In the genomic region with DNA sequence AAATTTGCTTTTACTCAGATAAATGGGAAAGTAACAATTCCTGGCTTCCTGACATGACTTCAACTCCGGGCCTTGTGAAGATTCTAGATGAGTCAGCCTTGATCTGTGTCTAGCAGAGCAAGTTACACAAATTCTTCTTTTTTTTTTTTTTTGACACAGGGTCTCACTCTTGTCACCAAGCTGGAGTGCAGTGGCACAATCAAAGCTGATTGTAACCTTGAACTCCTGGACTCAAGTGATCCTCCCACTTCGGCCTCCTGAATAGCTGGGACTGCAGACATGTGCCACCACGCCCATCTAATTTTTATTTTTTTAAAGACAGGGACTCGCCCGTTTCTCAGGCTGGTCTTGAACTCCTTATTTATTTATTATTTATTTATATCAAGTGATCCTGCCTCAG, we compare ENCODE assay signal across 1 cellular context.
A peak's percentile ranks its signal among the peaks of the same experiment; 100 is the strongest.
TF ChIP-seq lines count a peak whose summit lies in the region.

No MANE protein-coding gene starts in this region.

TF ChIP-seq in HepG2, 621 proteins besides CTCF, POLR2A, EP300 and RAD21 (continued from another document and continues in another):
- TF ChIP-seq ZNF605 (CRISPR knock-in tag; IDR thresholded peaks at IDR 0.05) (no peak), ZNF75D (CRISPR knock-in tag; IDR thresholded peaks at IDR 0.05; ENCODE audit: borderline replicate concordance) (no peak), SALL2 (CRISPR knock-in tag; IDR thresholded peaks at IDR 0.05) (no peak), NR2F2 (IDR thresholded peaks at IDR 0.05; ENCODE audit: borderline replicate concordance, low read depth) (peak; percentile 64; the same call in 1 of the 2 replicates), ZNF761 (CRISPR knock-in tag; conservative IDR thresholded peaks at IDR 0.05) (no peak), NCOA1 (CRISPR knock-in tag; IDR thresholded peaks at IDR 0.05) (no peak), GATAD1 (CRISPR knock-in tag; IDR thresholded peaks at IDR 0.05) (0 out of 2 replicates have a peak, but pooled peaks have one; percentile 31), ZFP41 (CRISPR knock-in tag; IDR thresholded peaks at IDR 0.05; ENCODE audit: borderline replicate concordance) (no peak), HNRNPUL1 (IDR thresholded peaks at IDR 0.05; ENCODE audit: low read depth, low read length) (no peak), RXRB (CRISPR knock-in tag; IDR thresholded peaks at IDR 0.05; ENCODE audit: borderline replicate concordance) (peak; percentile 88), TGIF2 (CRISPR knock-in tag; IDR thresholded peaks at IDR 0.05) (peak; percentile 93), ATF7-NPFF (CRISPR knock-in tag; IDR thresholded peaks at IDR 0.05; ENCODE audit: low read depth) (no peak), SIX1 (CRISPR knock-in tag; IDR thresholded peaks at IDR 0.05; ENCODE audit: borderline replicate concordance) (peak; percentile 59), SAP130 (CRISPR knock-in tag; IDR thresholded peaks at IDR 0.05; ENCODE audit: low read depth) (peak; percentile 93), EED (CRISPR knock-in tag; IDR thresholded peaks at IDR 0.05) (no peak), ZNF34 (CRISPR knock-in tag; IDR thresholded peaks at IDR 0.05; ENCODE audit: borderline replicate concordance) (no peak), RCOR2 (CRISPR knock-in tag; IDR thresholded peaks at IDR 0.05) (peak; percentile 95), KAT2B (IDR thresholded peaks at IDR 0.05; ENCODE audit: borderline replicate concordance, low read depth, low read length) (no peak), ZFP36L2 (CRISPR knock-in tag; IDR thresholded peaks at IDR 0.05) (no peak), ZNF674 (CRISPR knock-in tag; IDR thresholded peaks at IDR 0.05; ENCODE audit: low read depth) (no peak), ZNF567 (CRISPR knock-in tag; IDR thresholded peaks at IDR 0.05; ENCODE audit: borderline replicate concordance) (no peak), PRPF4 (IDR thresholded peaks at IDR 0.05; ENCODE audit: low read depth, low read length, poor library complexity, severe bottlenecking) (no peak), RBM39 (IDR thresholded peaks at IDR 0.05; ENCODE audit: low read depth, low read length, poor library complexity, severe bottlenecking) (no peak), MTF1 (CRISPR knock-in tag; IDR thresholded peaks at IDR 0.05) (no peak), SMAD1 (CRISPR knock-in tag; IDR thresholded peaks at IDR 0.05; ENCODE audit: borderline replicate concordance, low read depth) (no peak), ZNF703 (CRISPR knock-in tag; IDR thresholded peaks at IDR 0.05; ENCODE audit: borderline replicate concordance) (no peak), ZNF672 (CRISPR knock-in tag; IDR thresholded peaks at IDR 0.05) (no peak), NR2F6 (IDR thresholded peaks at IDR 0.05) (peak; percentile 48; the same call in 1 of the 2 replicates), NR2F6 (CRISPR knock-in tag; IDR thresholded peaks at IDR 0.05) (peak; percentile 76), ZNF850 (CRISPR knock-in tag; conservative IDR thresholded peaks at IDR 0.05) (no peak), ZNF773 (CRISPR knock-in tag; IDR thresholded peaks at IDR 0.05; ENCODE audit: borderline replicate concordance) (no peak), ZFY (CRISPR knock-in tag; IDR thresholded peaks at IDR 0.05) (peak; percentile 34), ZNF768 (CRISPR knock-in tag; IDR thresholded peaks at IDR 0.05) (no peak), NFIC (IDR thresholded peaks at IDR 0.05; ENCODE audit: low read length) (peak; percentile 76; the same call in 1 of the 2 replicates), ZNF747 (CRISPR knock-in tag; IDR thresholded peaks at IDR 0.05; ENCODE audit: borderline replicate concordance) (no peak), PHF20 (CRISPR knock-in tag; IDR thresholded peaks at IDR 0.05) (no peak), RARA (CRISPR knock-in tag; IDR thresholded peaks at IDR 0.05) (peak; percentile 93), ZNF30 (CRISPR knock-in tag; IDR thresholded peaks at IDR 0.05) (no peak), EEA1 (CRISPR knock-in tag; IDR thresholded peaks at IDR 0.05; ENCODE audit: borderline replicate concordance) (no peak), ZNF468 (CRISPR knock-in tag; IDR thresholded peaks at IDR 0.05) (no peak), ARNTL (CRISPR knock-in tag; IDR thresholded peaks at IDR 0.05) (peak; percentile 88), REPIN1 (CRISPR knock-in tag; IDR thresholded peaks at IDR 0.05; ENCODE audit: borderline replicate concordance, low read depth) (no peak; the same call in 1 of the 2 replicates), ZNF746 (CRISPR knock-in tag; IDR thresholded peaks at IDR 0.05) (0 out of 2 replicates have a peak, but pooled peaks have one; percentile 43), PHF21A (CRISPR knock-in tag; IDR thresholded peaks at IDR 0.05) (peak; percentile 86), ZNF101 (CRISPR knock-in tag; IDR thresholded peaks at IDR 0.05; ENCODE audit: borderline replicate concordance, low read depth) (no peak)
- TF ChIP-seq, protein P1, sequence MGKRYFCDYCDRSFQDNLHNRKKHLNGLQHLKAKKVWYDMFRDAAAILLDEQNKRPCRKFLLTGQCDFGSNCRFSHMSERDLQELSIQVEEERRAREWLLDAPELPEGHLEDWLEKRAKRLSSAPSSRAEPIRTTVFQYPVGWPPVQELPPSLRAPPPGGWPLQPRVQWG (CRISPR knock-in tag; IDR thresholded peaks at IDR 0.05; ENCODE audit: borderline replicate concordance, low read depth), result no peak
- TF ChIP-seq, protein P2, sequence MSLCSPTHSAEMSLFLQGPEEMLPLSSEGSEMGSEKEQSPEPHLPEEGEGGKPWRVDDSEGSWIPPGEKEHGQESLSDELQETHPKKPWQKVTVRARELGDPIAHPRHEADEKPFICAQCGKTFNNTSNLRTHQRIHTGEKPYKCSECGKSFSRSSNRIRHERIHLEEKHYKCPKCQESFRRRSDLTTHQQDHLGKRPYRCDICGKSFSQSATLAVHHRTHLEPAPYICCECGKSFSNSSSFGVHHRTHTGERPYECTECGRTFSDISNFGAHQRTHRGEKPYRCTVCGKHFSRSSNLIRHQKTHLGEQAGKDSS (CRISPR knock-in tag; IDR thresholded peaks at IDR 0.05; ENCODE audit: borderline replicate concordance, low read depth), result no peak
- TF ChIP-seq, protein P3, sequence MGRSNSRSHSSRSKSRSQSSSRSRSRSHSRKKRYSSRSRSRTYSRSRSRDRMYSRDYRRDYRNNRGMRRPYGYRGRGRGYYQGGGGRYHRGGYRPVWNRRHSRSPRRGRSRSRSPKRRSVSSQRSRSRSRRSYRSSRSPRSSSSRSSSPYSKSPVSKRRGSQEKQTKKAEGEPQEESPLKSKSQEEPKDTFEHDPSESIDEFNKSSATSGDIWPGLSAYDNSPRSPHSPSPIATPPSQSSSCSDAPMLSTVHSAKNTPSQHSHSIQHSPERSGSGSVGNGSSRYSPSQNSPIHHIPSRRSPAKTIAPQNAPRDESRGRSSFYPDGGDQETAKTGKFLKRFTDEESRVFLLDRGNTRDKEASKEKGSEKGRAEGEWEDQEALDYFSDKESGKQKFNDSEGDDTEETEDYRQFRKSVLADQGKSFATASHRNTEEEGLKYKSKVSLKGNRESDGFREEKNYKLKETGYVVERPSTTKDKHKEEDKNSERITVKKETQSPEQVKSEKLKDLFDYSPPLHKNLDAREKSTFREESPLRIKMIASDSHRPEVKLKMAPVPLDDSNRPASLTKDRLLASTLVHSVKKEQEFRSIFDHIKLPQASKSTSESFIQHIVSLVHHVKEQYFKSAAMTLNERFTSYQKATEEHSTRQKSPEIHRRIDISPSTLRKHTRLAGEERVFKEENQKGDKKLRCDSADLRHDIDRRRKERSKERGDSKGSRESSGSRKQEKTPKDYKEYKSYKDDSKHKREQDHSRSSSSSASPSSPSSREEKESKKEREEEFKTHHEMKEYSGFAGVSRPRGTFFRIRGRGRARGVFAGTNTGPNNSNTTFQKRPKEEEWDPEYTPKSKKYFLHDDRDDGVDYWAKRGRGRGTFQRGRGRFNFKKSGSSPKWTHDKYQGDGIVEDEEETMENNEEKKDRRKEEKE (IDR thresholded peaks at IDR 0.05), result no peak
- TF ChIP-seq, protein P4, sequence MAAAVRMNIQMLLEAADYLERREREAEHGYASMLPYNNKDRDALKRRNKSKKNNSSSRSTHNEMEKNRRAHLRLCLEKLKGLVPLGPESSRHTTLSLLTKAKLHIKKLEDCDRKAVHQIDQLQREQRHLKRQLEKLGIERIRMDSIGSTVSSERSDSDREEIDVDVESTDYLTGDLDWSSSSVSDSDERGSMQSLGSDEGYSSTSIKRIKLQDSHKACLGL (CRISPR knock-in tag; IDR thresholded peaks at IDR 0.05), result no peak
- TF ChIP-seq, protein P5, sequence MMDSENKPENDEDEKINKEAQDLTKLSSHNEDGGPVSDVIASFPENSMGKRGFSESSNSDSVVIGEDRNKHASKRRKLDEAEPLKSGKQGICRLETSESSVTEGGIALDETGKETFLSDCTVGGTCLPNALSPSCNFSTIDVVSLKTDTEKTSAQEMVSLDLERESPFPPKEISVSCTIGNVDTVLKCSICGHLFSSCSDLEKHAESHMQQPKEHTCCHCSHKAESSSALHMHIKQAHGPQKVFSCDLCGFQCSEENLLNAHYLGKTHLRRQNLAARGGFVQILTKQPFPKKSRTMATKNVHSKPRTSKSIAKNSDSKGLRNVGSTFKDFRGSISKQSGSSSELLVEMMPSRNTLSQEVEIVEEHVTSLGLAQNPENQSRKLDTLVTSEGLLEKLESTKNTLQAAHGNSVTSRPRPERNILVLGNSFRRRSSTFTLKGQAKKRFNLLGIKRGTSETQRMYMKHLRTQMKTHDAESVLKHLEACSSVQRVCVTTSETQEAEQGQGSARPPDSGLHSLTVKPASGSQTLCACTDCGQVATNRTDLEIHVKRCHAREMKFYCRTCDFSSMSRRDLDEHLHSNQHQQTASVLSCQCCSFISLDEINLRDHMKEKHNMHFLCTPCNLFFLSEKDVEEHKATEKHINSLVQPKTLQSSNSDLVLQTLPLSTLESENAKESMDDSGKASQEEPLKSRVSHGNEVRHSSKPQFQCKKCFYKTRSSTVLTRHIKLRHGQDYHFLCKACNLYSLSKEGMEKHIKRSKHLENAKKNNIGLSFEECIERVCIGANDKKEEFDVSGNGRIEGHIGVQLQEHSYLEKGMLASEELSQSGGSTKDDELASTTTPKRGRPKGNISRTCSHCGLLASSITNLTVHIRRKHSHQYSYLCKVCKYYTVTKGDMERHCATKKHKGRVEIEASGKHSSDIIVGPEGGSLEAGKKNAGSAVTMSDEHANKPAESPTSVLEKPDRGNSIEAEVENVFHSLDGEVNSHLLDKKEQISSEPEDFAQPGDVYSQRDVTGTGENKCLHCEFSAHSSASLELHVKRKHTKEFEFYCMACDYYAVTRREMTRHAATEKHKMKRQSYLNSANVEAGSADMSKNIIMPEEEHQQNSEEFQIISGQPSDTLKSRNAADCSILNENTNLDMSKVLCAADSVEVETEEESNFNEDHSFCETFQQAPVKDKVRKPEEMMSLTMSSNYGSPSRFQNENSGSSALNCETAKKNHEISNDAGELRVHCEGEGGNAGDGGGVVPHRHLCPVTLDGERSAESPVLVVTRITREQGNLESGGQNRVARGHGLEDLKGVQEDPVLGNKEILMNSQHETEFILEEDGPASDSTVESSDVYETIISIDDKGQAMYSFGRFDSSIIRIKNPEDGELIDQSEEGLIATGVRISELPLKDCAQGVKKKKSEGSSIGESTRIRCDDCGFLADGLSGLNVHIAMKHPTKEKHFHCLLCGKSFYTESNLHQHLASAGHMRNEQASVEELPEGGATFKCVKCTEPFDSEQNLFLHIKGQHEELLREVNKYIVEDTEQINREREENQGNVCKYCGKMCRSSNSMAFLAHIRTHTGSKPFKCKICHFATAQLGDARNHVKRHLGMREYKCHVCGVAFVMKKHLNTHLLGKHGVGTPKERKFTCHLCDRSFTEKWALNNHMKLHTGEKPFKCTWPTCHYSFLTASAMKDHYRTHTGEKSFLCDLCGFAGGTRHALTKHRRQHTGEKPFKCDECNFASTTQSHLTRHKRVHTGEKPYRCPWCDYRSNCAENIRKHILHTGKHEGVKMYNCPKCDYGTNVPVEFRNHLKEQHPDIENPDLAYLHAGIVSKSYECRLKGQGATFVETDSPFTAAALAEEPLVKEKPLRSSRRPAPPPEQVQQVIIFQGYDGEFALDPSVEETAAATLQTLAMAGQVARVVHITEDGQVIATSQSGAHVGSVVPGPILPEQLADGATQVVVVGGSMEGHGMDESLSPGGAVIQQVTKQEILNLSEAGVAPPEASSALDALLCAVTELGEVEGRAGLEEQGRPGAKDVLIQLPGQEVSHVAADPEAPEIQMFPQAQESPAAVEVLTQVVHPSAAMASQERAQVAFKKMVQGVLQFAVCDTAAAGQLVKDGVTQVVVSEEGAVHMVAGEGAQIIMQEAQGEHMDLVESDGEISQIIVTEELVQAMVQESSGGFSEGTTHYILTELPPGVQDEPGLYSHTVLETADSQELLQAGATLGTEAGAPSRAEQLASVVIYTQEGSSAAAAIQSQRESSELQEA (CRISPR knock-in tag; IDR thresholded peaks at IDR 0.05; ENCODE audit: not compliant biosample characterization), result no peak
- TF ChIP-seq, protein P6, sequence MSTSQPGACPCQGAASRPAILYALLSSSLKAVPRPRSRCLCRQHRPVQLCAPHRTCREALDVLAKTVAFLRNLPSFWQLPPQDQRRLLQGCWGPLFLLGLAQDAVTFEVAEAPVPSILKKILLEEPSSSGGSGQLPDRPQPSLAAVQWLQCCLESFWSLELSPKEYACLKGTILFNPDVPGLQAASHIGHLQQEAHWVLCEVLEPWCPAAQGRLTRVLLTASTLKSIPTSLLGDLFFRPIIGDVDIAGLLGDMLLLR (CRISPR knock-in tag; IDR thresholded peaks at IDR 0.05), result no peak
- TF ChIP-seq, protein P7, sequence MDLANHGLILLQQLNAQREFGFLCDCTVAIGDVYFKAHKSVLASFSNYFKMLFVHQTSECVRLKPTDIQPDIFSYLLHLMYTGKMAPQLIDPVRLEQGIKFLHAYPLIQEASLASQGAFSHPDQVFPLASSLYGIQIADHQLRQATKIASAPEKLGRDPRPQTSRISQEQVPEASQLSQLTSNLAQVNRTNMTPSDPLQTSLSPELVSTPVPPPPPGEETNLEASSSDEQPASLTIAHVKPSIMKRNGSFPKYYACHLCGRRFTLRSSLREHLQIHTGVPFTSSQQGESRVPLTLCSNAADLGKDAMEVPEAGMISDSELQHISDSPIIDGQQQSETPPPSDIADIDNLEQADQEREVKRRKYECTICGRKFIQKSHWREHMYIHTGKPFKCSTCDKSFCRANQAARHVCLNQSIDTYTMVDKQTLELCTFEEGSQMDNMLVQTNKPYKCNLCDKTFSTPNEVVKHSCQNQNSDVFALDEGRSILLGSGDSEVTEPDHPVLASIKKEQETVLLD (CRISPR knock-in tag; IDR thresholded peaks at IDR 0.05; ENCODE audit: low read depth), result no peak
- TF ChIP-seq, protein P8, sequence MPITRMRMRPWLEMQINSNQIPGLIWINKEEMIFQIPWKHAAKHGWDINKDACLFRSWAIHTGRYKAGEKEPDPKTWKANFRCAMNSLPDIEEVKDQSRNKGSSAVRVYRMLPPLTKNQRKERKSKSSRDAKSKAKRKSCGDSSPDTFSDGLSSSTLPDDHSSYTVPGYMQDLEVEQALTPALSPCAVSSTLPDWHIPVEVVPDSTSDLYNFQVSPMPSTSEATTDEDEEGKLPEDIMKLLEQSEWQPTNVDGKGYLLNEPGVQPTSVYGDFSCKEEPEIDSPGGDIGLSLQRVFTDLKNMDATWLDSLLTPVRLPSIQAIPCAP (CRISPR knock-in tag; IDR thresholded peaks at IDR 0.05; ENCODE audit: low read depth), result no peak
- TF ChIP-seq, protein P9, sequence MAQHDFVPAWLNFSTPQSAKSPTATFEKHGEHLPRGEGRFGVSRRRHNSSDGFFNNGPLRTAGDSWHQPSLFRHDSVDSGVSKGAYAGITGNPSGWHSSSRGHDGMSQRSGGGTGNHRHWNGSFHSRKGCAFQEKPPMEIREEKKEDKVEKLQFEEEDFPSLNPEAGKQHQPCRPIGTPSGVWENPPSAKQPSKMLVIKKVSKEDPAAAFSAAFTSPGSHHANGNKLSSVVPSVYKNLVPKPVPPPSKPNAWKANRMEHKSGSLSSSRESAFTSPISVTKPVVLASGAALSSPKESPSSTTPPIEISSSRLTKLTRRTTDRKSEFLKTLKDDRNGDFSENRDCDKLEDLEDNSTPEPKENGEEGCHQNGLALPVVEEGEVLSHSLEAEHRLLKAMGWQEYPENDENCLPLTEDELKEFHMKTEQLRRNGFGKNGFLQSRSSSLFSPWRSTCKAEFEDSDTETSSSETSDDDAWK (CRISPR knock-in tag; IDR thresholded peaks at IDR 0.05), result no peak
